In the genomic region with DNA sequence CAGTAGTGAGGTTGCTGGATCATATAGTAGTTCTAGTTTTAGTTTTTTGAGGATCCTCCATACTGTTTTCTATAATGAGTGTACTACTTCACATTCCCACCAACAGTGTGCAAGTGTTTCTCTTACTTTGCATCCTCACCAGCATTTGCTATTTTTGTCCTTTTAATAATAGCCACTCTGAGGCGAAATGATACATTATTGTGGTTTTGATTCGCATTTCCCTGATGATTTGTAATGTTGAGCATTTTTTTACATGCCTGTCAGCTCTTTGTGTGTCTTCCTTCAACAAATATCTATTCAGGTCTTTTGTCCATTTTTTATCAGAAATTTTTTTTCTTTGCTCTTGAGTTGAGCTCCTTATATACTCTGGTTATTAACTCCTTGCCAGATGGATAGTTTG, we compare ENCODE assay signal across 18 cellular contexts.
"Had no signal": no experiment of that assay in that cellular context is flagged by ENCODE, and none has a peak within 500 bp of the region (broad histone marks: within the 10 kb centered on the region; RNA-seq: fewer than 3 reads in every experiment).

No MANE protein-coding gene starts in this region.

- H3K27me3 ChIP-seq: left lung, suprapubic skin had no signal

- DNase-seq: activated CD4-positive, alpha-beta T cell treated with anti-CD3 and anti-CD28 coated beads, Interleukin-2, amount 10 ng/mL, durations not matched to agents 24 days and 14 days; activated CD4-positive, CD25-positive, alpha-beta regulatory T cell; activated CD8-positive, alpha-beta memory T cell treated with anti-CD3 and anti-CD28 coated beads, Interleukin-2, amount 50 U/mL, for 48 hours; activated CD8-positive, alpha-beta T cell treated with anti-CD3 and anti-CD28 coated beads, Interleukin-2, amount 10 ng/mL, durations not matched to agents 7 days and 5 days; activated gamma-delta T cell; activated T-cell treated with anti-CD3 and anti-CD28 coated beads, Interleukin-2, amount 50 U/mL, for 72 hours; amniotic stem cell; effector memory CD4-positive, alpha-beta T cell; hippocampal formation; kidney; left lung; nucleus accumbens; stimulated activated CD4-positive, alpha-beta T cell treated with anti-CD3 and anti-CD28 coated beads, Interleukin-4, amount 100 ng/mL, for 4 hours; stimulated activated CD8-positive, alpha-beta memory T cell treated with anti-CD3 and anti-CD28 coated beads, Interleukin-4, amount 100 ng/mL, for 48 hours; trophoblast cell had no signal

- H3K36me3 ChIP-seq: left lung, suprapubic skin had no signal

- ATAC-seq: activated CD8-positive, alpha-beta T cell treated with anti-CD3 and anti-CD28 coated beads, Interleukin-2, amount 10 ng/mL, durations not matched to agents 7 days and 5 days; activated T-cell treated with anti-CD3 and anti-CD28 coated beads, Interleukin-2, amount 50 U/mL, for 72 hours; left lung; natural killer cell treated with Interleukin-12 subunit alpha and Interleukin-12 subunit beta and Interleukin-15 and Interleukin-18, amount 100 ng/mL, for 72 hours had no signal

- H3K4me2 ChIP-seq: smooth muscle cell had no signal

- H3K9me3 ChIP-seq: suprapubic skin had no signal

- H3K27ac ChIP-seq: left lung, suprapubic skin had no signal

- H3K4me3 ChIP-seq: left lung, smooth muscle cell, suprapubic skin had no signal

- H3K4me1 ChIP-seq: left lung, suprapubic skin had no signal
